7 cellular contexts compared by ENCODE assay signal in genomic region chr3:130013246-130013645, GRCh38. TPM values are rescaled to one million over a fixed set of nuclear protein-coding genes. Genes with fewer than 3 reads are reported as not detected.
"Had no signal": no experiment of that assay in that cellular context is flagged by ENCODE, and none has a peak within 500 bp of the region (broad histone marks: within the 10 kb centered on the region; RNA-seq: fewer than 3 reads in every experiment).

No MANE protein-coding gene starts in this region.

RNA-seq across cellular contexts. Expression of gene TRH, which starts 38.7 kb away (rescaled TPM):
- total RNA-seq: subcutaneous adipose tissue, suprapubic skin, thoracic aorta, tibial nerve, transverse colon, upper lobe of right lung, ureter had no signal
